In the genomic region with DNA sequence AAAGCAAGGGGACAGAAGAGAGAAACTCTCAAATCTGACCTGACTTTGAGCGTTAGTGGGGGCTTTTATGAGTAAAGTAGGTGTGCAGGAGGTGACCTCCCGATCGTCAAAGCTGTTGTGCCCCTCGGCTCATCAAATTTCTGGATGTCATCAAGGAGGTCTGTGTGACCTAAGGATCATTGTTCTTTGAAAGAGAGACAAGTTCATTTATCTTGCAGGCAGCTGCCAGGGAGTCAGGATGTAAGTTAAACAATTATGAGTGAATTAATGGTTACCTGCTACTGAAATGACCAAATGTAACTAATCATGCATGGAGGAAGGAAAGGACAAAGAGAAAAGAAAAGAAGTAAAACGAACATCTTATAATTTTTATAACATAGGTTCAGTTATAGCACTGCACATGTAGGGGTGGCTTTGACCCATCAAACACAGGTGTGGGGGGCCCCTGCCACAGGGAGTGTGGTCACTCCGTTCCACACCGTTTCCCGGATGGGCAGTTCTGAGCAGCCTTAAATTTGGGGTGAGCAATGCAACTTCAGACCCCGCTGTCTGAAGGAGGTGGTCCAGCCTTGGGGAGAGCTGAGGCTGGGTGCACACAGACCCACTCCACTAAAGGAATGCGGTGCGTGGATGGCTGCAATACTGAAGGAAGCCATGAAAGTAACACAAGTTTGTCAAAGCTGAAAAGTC, we compare ENCODE assay signal across 1 cellular context.
TF ChIP-seq lines count a peak whose summit lies in the region.

No MANE protein-coding gene starts in this region.

TF ChIP-seq in WTC11, 78 proteins besides CTCF, POLR2A, EP300 and RAD21 (continued from another document):
- TF ChIP-seq, protein P1, sequence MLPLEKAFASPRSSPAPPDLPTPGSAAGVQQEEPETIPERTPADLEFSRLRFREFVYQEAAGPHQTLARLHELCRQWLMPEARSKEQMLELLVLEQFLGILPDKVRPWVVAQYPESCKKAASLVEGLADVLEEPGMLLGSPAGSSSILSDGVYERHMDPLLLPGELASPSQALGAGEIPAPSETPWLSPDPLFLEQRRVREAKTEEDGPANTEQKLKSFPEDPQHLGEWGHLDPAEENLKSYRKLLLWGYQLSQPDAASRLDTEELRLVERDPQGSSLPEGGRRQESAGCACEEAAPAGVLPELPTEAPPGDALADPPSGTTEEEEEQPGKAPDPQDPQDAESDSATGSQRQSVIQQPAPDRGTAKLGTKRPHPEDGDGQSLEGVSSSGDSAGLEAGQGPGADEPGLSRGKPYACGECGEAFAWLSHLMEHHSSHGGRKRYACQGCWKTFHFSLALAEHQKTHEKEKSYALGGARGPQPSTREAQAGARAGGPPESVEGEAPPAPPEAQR (CRISPR knock-in tag; IDR thresholded peaks at IDR 0.05): no peak
- TF ChIP-seq, protein P2, sequence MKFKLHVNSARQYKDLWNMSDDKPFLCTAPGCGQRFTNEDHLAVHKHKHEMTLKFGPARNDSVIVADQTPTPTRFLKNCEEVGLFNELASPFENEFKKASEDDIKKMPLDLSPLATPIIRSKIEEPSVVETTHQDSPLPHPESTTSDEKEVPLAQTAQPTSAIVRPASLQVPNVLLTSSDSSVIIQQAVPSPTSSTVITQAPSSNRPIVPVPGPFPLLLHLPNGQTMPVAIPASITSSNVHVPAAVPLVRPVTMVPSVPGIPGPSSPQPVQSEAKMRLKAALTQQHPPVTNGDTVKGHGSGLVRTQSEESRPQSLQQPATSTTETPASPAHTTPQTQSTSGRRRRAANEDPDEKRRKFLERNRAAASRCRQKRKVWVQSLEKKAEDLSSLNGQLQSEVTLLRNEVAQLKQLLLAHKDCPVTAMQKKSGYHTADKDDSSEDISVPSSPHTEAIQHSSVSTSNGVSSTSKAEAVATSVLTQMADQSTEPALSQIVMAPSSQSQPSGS (CRISPR knock-in tag; IDR thresholded peaks at IDR 0.05; ENCODE audit: borderline replicate concordance, low read depth): no peak
- TF ChIP-seq ESRRA (CRISPR knock-in tag; IDR thresholded peaks at IDR 0.05; ENCODE audit: borderline replicate concordance) (no peak), PREB (CRISPR knock-in tag; IDR thresholded peaks at IDR 0.05; ENCODE audit: borderline replicate concordance) (no peak), ATF1 (CRISPR knock-in tag; IDR thresholded peaks at IDR 0.05) (no peak), SP1 (CRISPR knock-in tag; conservative IDR thresholded peaks at IDR 0.05) (no peak)
- TF ChIP-seq, protein P3, sequence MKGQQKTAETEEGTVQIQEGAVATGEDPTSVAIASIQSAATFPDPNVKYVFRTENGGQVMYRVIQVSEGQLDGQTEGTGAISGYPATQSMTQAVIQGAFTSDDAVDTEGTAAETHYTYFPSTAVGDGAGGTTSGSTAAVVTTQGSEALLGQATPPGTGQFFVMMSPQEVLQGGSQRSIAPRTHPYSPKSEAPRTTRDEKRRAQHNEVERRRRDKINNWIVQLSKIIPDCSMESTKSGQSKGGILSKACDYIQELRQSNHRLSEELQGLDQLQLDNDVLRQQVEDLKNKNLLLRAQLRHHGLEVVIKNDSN (CRISPR knock-in tag; IDR thresholded peaks at IDR 0.05): no peak
- TF ChIP-seq, protein P4, sequence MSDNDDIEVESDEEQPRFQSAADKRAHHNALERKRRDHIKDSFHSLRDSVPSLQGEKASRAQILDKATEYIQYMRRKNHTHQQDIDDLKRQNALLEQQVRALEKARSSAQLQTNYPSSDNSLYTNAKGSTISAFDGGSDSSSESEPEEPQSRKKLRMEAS (CRISPR knock-in tag; IDR thresholded peaks at IDR 0.05): no peak
